In genomic region chr3:170622369-170623159, GRCh38 we compare ENCODE assay signal across 11 cellular contexts. TPM values are rescaled to one million over a fixed set of nuclear protein-coding genes. Genes with fewer than 3 reads are reported as not detected.
A peak's percentile ranks its signal among the peaks of the same experiment; 100 is the strongest.
DNase-seq lines count a peak whose midpoint lies in the region; ATAC-seq and TF ChIP-seq lines count a peak whose summit lies in the region.
"Had no signal": no experiment of that assay in that cellular context is flagged by ENCODE, and none has a peak within 500 bp of the region (broad histone marks: within the 10 kb centered on the region; RNA-seq: fewer than 3 reads in every experiment).

No MANE protein-coding gene starts in this region.

- no peaks in the 10 kb centered on the region for H4K20me1 ChIP-seq in MM.1S (ENCODE audit: insufficient read depth, low read length)

- H2AFZ ChIP-seq in MM.1S (ENCODE audit: low read length), result no peak overlapping the region

- H3K4me2 ChIP-seq in MM.1S (ENCODE audit: low read depth, low read length), result no peak overlapping the region

- H3K9me3 ChIP-seq in mucosa of descending colon (no peaks in the 10 kb centered on the region), MM.1S (replicated peaks; ENCODE audit: insufficient read depth, low read length) (no peaks in the 10 kb centered on the region)
- H3K9me3 ChIP-seq: body of pancreas had no signal

- peak; percentile 22 for ATAC-seq in mucosa of descending colon
- ATAC-seq in HG03139 (IDR thresholded peaks at IDR 0.05; ENCODE audit: unreplicated experiment), result no peak
- no peak for ATAC-seq in HG02678 (IDR thresholded peaks at IDR 0.05; ENCODE audit: unreplicated experiment)
- ATAC-seq: body of pancreas; CD8-positive, alpha-beta T cell had no signal

- no peaks in the 10 kb centered on the region for H3K9me2 ChIP-seq in MM.1S (replicated peaks; ENCODE audit: insufficient read depth, low read length)

- H3K4me3 ChIP-seq in dorsolateral prefrontal cortex (no peak overlapping the region), mucosa of descending colon (no peak overlapping the region), H7 (ENCODE audit: insufficient read depth, low read depth, low read length) (no peak overlapping the region), MM.1S (ENCODE audit: low read length) (no peak overlapping the region)
- H3K4me3 ChIP-seq: body of pancreas had no signal

- H3K79me2 ChIP-seq in MM.1S (ENCODE audit: low read length), result no peaks in the 10 kb centered on the region

- intact Hi-C loops in dorsolateral prefrontal cortex (cut with DNase I), result no loop called here
- intact Hi-C loops in mucosa of descending colon (cut with DNase I, micrococcal nuclease), result no loop called here

- no peaks in the 10 kb centered on the region for H3K4me1 ChIP-seq in mucosa of descending colon (ENCODE audit: low read depth)
- H3K4me1 ChIP-seq in MM.1S (ENCODE audit: low read length), result no peaks in the 10 kb centered on the region
- H3K4me1 ChIP-seq: body of pancreas had no signal

- H3K36me3 ChIP-seq in mucosa of descending colon (ENCODE audit: low read depth) (no peaks in the 10 kb centered on the region), H7 (replicated peaks; ENCODE audit: control insufficient read depth, insufficient read depth, low read length) (no peaks in the 10 kb centered on the region), MM.1S (replicated peaks; ENCODE audit: insufficient read depth, low read length) (no peaks in the 10 kb centered on the region)

- H3F3A ChIP-seq in MM.1S (ENCODE audit: insufficient read depth, low read length), result no peaks in the 10 kb centered on the region

- DNase-seq in AG09319 (ENCODE audit: extremely low read depth, low read depth) (peak; percentile 97), NCI-H187 treated with DMSO at 0.1 percent for 48 hours (lab: John Stamatoyannopoulos, UW) (peak; percentile 86), dorsolateral prefrontal cortex (peak in 7 of 10 donors; percentile 41 to 83 (median 58)), mucosa of descending colon (peak in 1 of 3 donors; percentile 16), H7 (no peak), MM.1S (no peak)
- DNase-seq: body of pancreas; CD8-positive, alpha-beta T cell; kidney had no signal

- H3K27me3 ChIP-seq in dorsolateral prefrontal cortex (no peaks in the 10 kb centered on the region), H7 (ENCODE audit: control insufficient read depth, insufficient read depth, low read length) (no peaks in the 10 kb centered on the region), MM.1S (replicated peaks; ENCODE audit: insufficient read depth, low read length) (no peaks in the 10 kb centered on the region)
- H3K27me3 ChIP-seq: body of pancreas had no signal

- TF ChIP-seq CTCF in AG09319 (IDR thresholded peaks at IDR 0.05; ENCODE audit: low read depth, low read length) (peak; percentile 8; the same call in 1 of the 2 replicates), dorsolateral prefrontal cortex (IDR thresholded peaks at IDR 0.05 in 54 of 56, conservative IDR thresholded peaks at IDR 0.05 in 2 of 56; ENCODE audit: low read depth in 1 of 56, partially characterized antibody in 56 of 56) (peak in 25 of 56 donors; percentile 14 to 56 (median 29)), mucosa of descending colon (IDR thresholded peaks at IDR 0.05) (no peak), MM.1S (IDR thresholded peaks at IDR 0.05; ENCODE audit: low read length) (no peak)

- no peak overlapping the region for H3K9ac ChIP-seq in MM.1S (ENCODE audit: low read length)

- H3K27ac ChIP-seq in dorsolateral prefrontal cortex (peak overlapping the region in 48 of 59 donors; percentile 1 to 85 (median 62)), MM.1S (ENCODE audit: low read length) (no peak overlapping the region)
- H3K27ac ChIP-seq: body of pancreas had no signal

RNA-seq across cellular contexts. Expression of gene SLC7A14, which starts 36.7 kb away (rescaled TPM):
- 10 to 100 TPM in 119 of 120 experiments, 1 to 10 TPM in 1; 9.7 to 52.5 (median 32.6) TPM for total RNA-seq in dorsolateral prefrontal cortex
- total RNA-seq in mucosa of descending colon, result 1 to 10 TPM in 1 of 3 donors, under 1 TPM in 2; 0.26 to 2.9 (median 0.29) TPM
- 2.0 and 2.6 TPM in 2 replicates for total RNA-seq in H7 (2014; rRNA removed; shearing (Covaris generic))
- total RNA-seq: CD8-positive, alpha-beta T cell; kidney had no signal

Comparison
In these comparisons a context has a peak if more than half of its experiments do, and no peak if none do; other contexts are left out.
1. DNase-seq: peak in AG09319 (single experiment), NCI-H187 treated with DMSO at 0.1 percent for 48 hours (single experiment) and dorsolateral prefrontal cortex (7 of 10); none in H7 (single experiment) and MM.1S (single experiment).